ENCODE assay signal across 8 cellular contexts in the genomic region with DNA sequence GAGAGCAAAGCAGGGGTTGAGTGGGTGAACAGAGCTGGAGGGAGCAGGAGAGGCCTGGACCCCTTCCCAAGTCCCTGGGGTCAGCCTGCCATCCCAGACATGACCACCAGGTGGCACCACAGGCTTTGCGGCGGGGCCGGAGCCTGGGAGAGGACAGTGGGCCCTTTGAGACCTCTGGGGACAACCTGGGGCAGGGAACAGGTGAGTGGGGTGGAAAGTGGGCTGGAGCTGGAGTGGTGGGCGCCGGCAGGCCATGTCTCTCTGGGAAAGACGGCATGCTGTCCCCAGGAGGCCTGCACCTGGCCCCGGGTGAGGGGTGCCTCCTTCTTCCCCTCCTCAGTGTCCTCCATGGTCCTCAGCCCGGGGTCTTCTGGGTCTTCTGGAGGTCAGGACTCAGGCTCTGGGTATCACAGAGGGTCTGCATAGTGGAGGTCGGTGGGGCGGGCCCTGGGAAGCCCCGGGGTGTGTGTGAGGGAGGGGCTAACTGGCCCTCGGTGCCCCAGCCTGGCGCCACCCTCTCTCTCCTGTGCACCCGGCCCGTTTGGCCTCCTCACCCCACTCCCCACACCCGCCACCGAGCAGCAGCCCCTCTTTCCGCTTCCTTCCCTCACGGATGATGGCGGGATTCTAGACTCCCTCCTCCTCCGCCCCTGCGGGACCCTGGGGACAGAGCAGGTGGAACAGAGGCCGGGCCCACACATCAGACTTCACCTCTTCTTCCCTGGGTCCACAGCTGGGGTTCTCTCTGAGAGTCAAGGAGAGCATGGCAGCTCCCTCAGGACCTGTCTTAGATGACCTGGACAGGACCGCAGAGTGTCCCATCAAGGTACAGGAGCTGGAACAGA. TPM values are rescaled to one million over a fixed set of nuclear protein-coding genes. Genes with fewer than 3 reads are reported as not detected.
DNase-seq lines count a peak whose midpoint lies in the region; ATAC-seq, FAIRE-seq and TF ChIP-seq lines count a peak whose summit lies in the region.

No MANE protein-coding gene starts in this region.

- whole genome bisulfite sequencing in esophagus squamous epithelium, 2 donors, result 36 to 40% methylated on average over 2 to 20 of the region's 24 CpGs
- 43 to 52% methylated on average over 13 to 24 of the region's 24 CpGs for WGBS in testis, 2 donors

- H3K27ac ChIP-seq in esophagus squamous epithelium (peak overlapping the region in 3 of 4 donors; percentile 15 to 73 (median 33)), testis (no peak overlapping the region)

- H3K27ac Mint-ChIP-seq in neural crest cell (ENCODE audit: unreplicated experiment), result no peak overlapping the region

- H3K36me3 ChIP-seq in esophagus squamous epithelium (no peaks in the 10 kb centered on the region), testis (ENCODE audit: low read depth, missing control alignments) (no peaks in the 10 kb centered on the region)

- no peaks in the 10 kb centered on the region for H3K9me3 Mint-ChIP-seq in neural crest cell

- H3K9me3 ChIP-seq in esophagus squamous epithelium (no peaks in the 10 kb centered on the region), testis (no peaks in the 10 kb centered on the region)

- DNase-seq in AG08395 (ENCODE audit: low spot score) (peak; percentile 77), GM12891 (ENCODE audit: insufficient read length, low spot score) (peak; percentile 93), NCI-H460 (ENCODE audit: extremely low read depth, low read depth) (peak; percentile 51), esophagus squamous epithelium (lab: John Stamatoyannopoulos, UW) (no peak), neural crest cell (ENCODE audit: low read depth, low spot score) (peak; percentile 96), testis (peak; percentile 76)
- peak; percentile 98 for DNase-seq in activated CD8-positive, alpha-beta memory T cell treated with anti-CD3 and anti-CD28 coated beads, Interleukin-2, amount 50 U/mL, for 48 hours

- TF ChIP-seq CTCF in esophagus squamous epithelium (IDR thresholded peaks at IDR 0.05) (peak; percentile 80 to 99 (median 98)), neural crest cell (conservative IDR thresholded peaks at IDR 0.05) (peak; percentile 98), testis (IDR thresholded peaks at IDR 0.05) (peak; percentile 87 to 97 (median 91))

- no peak overlapping the region for H3K4me3 Mint-ChIP-seq in neural crest cell

- H3K27me3 Mint-ChIP-seq in neural crest cell (ENCODE audit: low read depth), result peaks cover 8% of the 10 kb centered on the region

- H3K4me1 Mint-ChIP-seq in neural crest cell, result no peaks in the 10 kb centered on the region

- FAIRE-seq in GM12891 (lab: Jason Lieb, UNC), result peak; percentile 74

- ATAC-seq in GM21526 (IDR thresholded peaks at IDR 0.05; ENCODE audit: low FRiP score, unreplicated experiment), result no peak

- H3K36me3 Mint-ChIP-seq in neural crest cell (ENCODE audit: low read depth), result no peaks in the 10 kb centered on the region

- no peak for TF ChIP-seq POLR2A in GM12891 (IDR thresholded peaks at IDR 0.05; ENCODE audit: low read depth, low read length)
- no peak for TF ChIP-seq POLR2A in esophagus squamous epithelium (IDR thresholded peaks at IDR 0.05)
- no peak for TF ChIP-seq POLR2A in testis (IDR thresholded peaks at IDR 0.05)

- intact Hi-C loops in esophagus squamous epithelium (cut with DNase I) (loop anchor here (5.0 kb wide), 2 partner anchors 92 to 107 kb away; no protein-coding TSS in a partner anchor), testis (cut with DNase I; ENCODE audit: low total_unique reads) (loop anchor here (10.0 kb wide), 1 partner anchor 110 kb away; no protein-coding TSS in a partner anchor)

- H3K4me1 ChIP-seq in esophagus squamous epithelium (peaks cover 12 to 34% (median 13%) of the 10 kb centered on the region in 3 donors), testis (peaks cover 2% of the 10 kb centered on the region)

- H3K27me3 ChIP-seq in esophagus squamous epithelium (peaks cover 0 to 23% (median 0%) of the 10 kb centered on the region in 4 donors), testis (no peaks in the 10 kb centered on the region)

- H3K4me3 ChIP-seq in esophagus squamous epithelium (no peak overlapping the region), testis (peak overlapping the region in 1 of 2 donors; percentile 1)

TF ChIP-seq in GM12891, 5 proteins besides CTCF, POLR2A, EP300 and RAD21:
- TF ChIP-seq PAX5 (IDR thresholded peaks at IDR 0.05; ENCODE audit: insufficient read depth, low read length, severe bottlenecking) (no peak), POU2F2 (IDR thresholded peaks at IDR 0.05; ENCODE audit: low read depth, low read length) (no peak), POLR2AphosphoS5 (IDR thresholded peaks at IDR 0.05; ENCODE audit: low read depth, low read length) (no peak), TAF1 (IDR thresholded peaks at IDR 0.05; ENCODE audit: low read depth, low read length) (no peak), SPI1 (IDR thresholded peaks at IDR 0.05; ENCODE audit: low read depth, low read length) (no peak)

RNA-seq across cellular contexts. Expression of gene PKP1, which starts 28.5 kb away (rescaled TPM):
- polyA plus RNA-seq in GM12891 (2012; ENCODE audit: low read depth, missing spikeins), result not detected
- 0.03 and 0.07 TPM in 2 replicates for total RNA-seq in NCI-H460 (2014; rRNA removed; shearing (Covaris generic))
- 0.04 TPM in 1 of 2 replicates, not detected in the other for polyA plus RNA-seq in NCI-H460 (2014; cell fraction: nucleus; rRNA removed)
- 100 to 1,000 TPM; 263 to 706 (median 410) TPM for total RNA-seq in esophagus squamous epithelium
- total RNA-seq in neural crest cell, result not detected in 2 replicates
- under 1 TPM; 0.50 to 0.63 TPM for total RNA-seq in testis
- 0.11 TPM for polyA plus RNA-seq in testis (ENCODE audit: insufficient read depth, low read depth, low replicate concordance)

Comparison
In these comparisons a context has a peak if more than half of its experiments do, and no peak if none do; other contexts are left out.
1. H3K27ac ChIP-seq: peak in esophagus squamous epithelium (3 of 4); none in testis (0 of 2).
2. RNA of gene PKP1, which starts 28.5 kb away (total RNA-seq): 263 to 706 TPM in esophagus squamous epithelium; 0.50 to 0.63 TPM in testis, 0.03 to 0.07 TPM in NCI-H460 and not detected in neural crest cell; every median in the first group is over 100 times any median in the second.
3. Peak in every context shown above with its lines, with median percentiles within 50 percentile points of each other: CTCF ChIP-seq.